In genomic region chr2:3180909-3181221, GRCh38 we compare ENCODE assay signal across 8 cellular contexts.
DNase-seq lines count a peak whose midpoint lies in the region; ATAC-seq, FAIRE-seq and TF ChIP-seq lines count a peak whose summit lies in the region.
"Not testable (repeated sequence)": the region's sequence is repeated elsewhere in the genome, so short reads cannot be mapped to it uniquely, and the experiment has no call there.

No MANE protein-coding gene starts in this region.

- not testable (repeated sequence) for H2AFZ ChIP-seq in trophoblast cell (ENCODE audit: insufficient read depth, low read length, poor library complexity)

- not testable (repeated sequence) for H2BK12ac ChIP-seq in trophoblast cell (ENCODE audit: low read length)

- not testable (repeated sequence) for H3K27me3 ChIP-seq in lower lobe of right lung (ENCODE audit: low read depth); trophoblast cell (ENCODE audit: insufficient read depth, low read length); upper lobe of right lung

- not testable (repeated sequence) for H3K79me1 ChIP-seq in trophoblast cell (ENCODE audit: low read length)

- WGBS in trophoblast cell (ENCODE audit: extremely low coverage, insufficient coverage, insufficient read length): no CpG with 5 or more reads among the region's 30 CpGs

- not testable (repeated sequence) for H2BK120ac ChIP-seq in trophoblast cell (ENCODE audit: insufficient read depth, low read length, poor library complexity)

- not testable (repeated sequence) for H3K4me3 ChIP-seq in NB4 (ENCODE audit: low read depth, low read length); fibroblast of villous mesenchyme (ENCODE audit: low read depth, low read length); lower lobe of right lung; upper lobe of right lung
- peak overlapping the region; percentile 7 for H3K4me3 ChIP-seq in trophoblast cell (ENCODE audit: low read depth, low read length)

- TF ChIP-seq POLR2A in NB4 (IDR thresholded peaks at IDR 0.05; ENCODE audit: extremely low read depth, insufficient read length): not testable (repeated sequence)

- not testable (repeated sequence) for H3K79me2 ChIP-seq in trophoblast cell (ENCODE audit: control insufficient read depth, insufficient read depth, low read length, poor library complexity)

- not testable (repeated sequence) for H3K27ac ChIP-seq in lower lobe of right lung; trophoblast cell (ENCODE audit: low read depth, low read length); upper lobe of right lung

- FAIRE-seq in D721Med (lab: Jason Lieb, UNC) (peak; percentile 11), colon (lab: Jason Lieb, UNC) (peak; percentile 97)

- not testable (repeated sequence) for H3K9me3 ChIP-seq in lower lobe of right lung, upper lobe of right lung
- H3K9me3 ChIP-seq in trophoblast cell (ENCODE audit: insufficient read depth, low read depth, low read length): peaks cover 11% of the 10 kb centered on the region

- H2BK5ac ChIP-seq in trophoblast cell (ENCODE audit: low read depth, low read length, poor library complexity): not testable (repeated sequence)

- DNase-seq in D721Med (ENCODE audit: insufficient read length, low spot score); left ventricle myocardium superior; lower lobe of right lung; trophoblast cell; upper lobe of right lung: not testable (repeated sequence)
- peak; percentile 34 for DNase-seq in NB4 (ENCODE audit: low read depth)
- DNase-seq in fibroblast of villous mesenchyme (ENCODE audit: low read depth): peak; percentile 2

- H4K12ac ChIP-seq in trophoblast cell (ENCODE audit: low read depth, low read length): not testable (repeated sequence)

- H3K4me2 ChIP-seq in trophoblast cell (ENCODE audit: low read length): not testable (repeated sequence)

- peaks cover 10% of the 10 kb centered on the region for H3K36me3 ChIP-seq in lower lobe of right lung
- not testable (repeated sequence) for H3K36me3 ChIP-seq in trophoblast cell (ENCODE audit: control insufficient read depth in 1 of 2, insufficient read depth in 2 of 2, low read length in 2 of 2); upper lobe of right lung

- ATAC-seq in left ventricle myocardium superior: peak; percentile 41
- peak; percentile 53 to 57 for ATAC-seq in lower lobe of right lung
- peak; percentile 38 for ATAC-seq in upper lobe of right lung

- H3K4ac ChIP-seq in trophoblast cell (ENCODE audit: low read depth, low read length): not testable (repeated sequence)

- intact Hi-C loops in left ventricle myocardium superior (cut with micrococcal nuclease); lower lobe of right lung (cut with DNase I); upper lobe of right lung (cut with DNase I): not testable (repeated sequence)

- not testable (repeated sequence) for H4K8ac ChIP-seq in trophoblast cell (ENCODE audit: low read depth, low read length)

- H3K4me1 ChIP-seq in lower lobe of right lung; trophoblast cell (ENCODE audit: control insufficient read depth in 1 of 2, insufficient read depth in 2 of 2, low read length in 2 of 2); upper lobe of right lung: not testable (repeated sequence)

- not testable (repeated sequence) for H3K18ac ChIP-seq in trophoblast cell (ENCODE audit: low read length)

- H3K23ac ChIP-seq in trophoblast cell (ENCODE audit: low read length): not testable (repeated sequence)

- TF ChIP-seq CTCF in D721Med (IDR thresholded peaks at IDR 0.05; ENCODE audit: insufficient read depth, missing control alignments); NB4 (IDR thresholded peaks at IDR 0.05; ENCODE audit: low read depth, low read length); fibroblast of villous mesenchyme (IDR thresholded peaks at IDR 0.05; ENCODE audit: insufficient read depth, low read depth, low read length); lower lobe of right lung (IDR thresholded peaks at IDR 0.05); upper lobe of right lung (IDR thresholded peaks at IDR 0.05): not testable (repeated sequence)

- H3K9ac ChIP-seq in trophoblast cell (ENCODE audit: low read length): not testable (repeated sequence)

- not testable (repeated sequence) for H2AK5ac ChIP-seq in trophoblast cell (ENCODE audit: low read length)

- not testable (repeated sequence) for H3K14ac ChIP-seq in trophoblast cell (ENCODE audit: low read length)

- H4K91ac ChIP-seq in trophoblast cell (ENCODE audit: low read depth, low read length): not testable (repeated sequence)
